ENCODE assay signal across 1 cellular context in genomic region chr16:3946604-3947180, GRCh38.
TF ChIP-seq lines count a peak whose summit lies in the region.

No MANE protein-coding gene starts in this region.

TF ChIP-seq in IMR-90, 13 proteins besides CTCF, POLR2A, EP300 and RAD21:
- TF ChIP-seq SMC3 (IDR thresholded peaks at IDR 0.05; ENCODE audit: low read depth, low read length) (no peak), USF2 (IDR thresholded peaks at IDR 0.05; ENCODE audit: low read depth, low read length) (no peak), BHLHE40 (IDR thresholded peaks at IDR 0.05; ENCODE audit: low read depth, low read length) (no peak), RFX5 (IDR thresholded peaks at IDR 0.05; ENCODE audit: low read depth, low read length) (no peak), CEBPB (IDR thresholded peaks at IDR 0.05; ENCODE audit: low read depth, low read length) (no peak), NFE2L2 (IDR thresholded peaks at IDR 0.05; ENCODE audit: low read depth, low read length) (no peak), MAZ (IDR thresholded peaks at IDR 0.05; ENCODE audit: borderline replicate concordance, low read depth, low read length) (no peak), CHD1 (IDR thresholded peaks at IDR 0.05; ENCODE audit: low read depth, low read length) (no peak)
